8 cellular contexts compared by ENCODE assay signal in genomic region chr1:120850531-120851421, GRCh38. TPM values are rescaled to one million over a fixed set of nuclear protein-coding genes. Genes with fewer than 3 reads are reported as not detected.
A peak's percentile ranks its signal among the peaks of the same experiment; 100 is the strongest.
DNase-seq lines count a peak whose midpoint lies in the region; ATAC-seq and TF ChIP-seq lines count a peak whose summit lies in the region.
"Not testable (repeated sequence)": the region's sequence is repeated elsewhere in the genome, so short reads cannot be mapped to it uniquely, and the experiment has no call there.

No MANE protein-coding gene starts in this region.

- not testable (repeated sequence) for H2BK12ac ChIP-seq in trophoblast cell (ENCODE audit: low read length)

- not testable (repeated sequence) for H3K27me3 ChIP-seq in trophoblast cell (ENCODE audit: insufficient read depth, low read length)

- not testable (repeated sequence) for H3K36me3 ChIP-seq in trophoblast cell (ENCODE audit: control insufficient read depth in 1 of 2, insufficient read depth in 2 of 2, low read length in 2 of 2)

- H3K9me3 ChIP-seq in trophoblast cell (ENCODE audit: insufficient read depth, low read depth, low read length), result not testable (repeated sequence)

- DNase-seq in GM12864 (ENCODE audit: low read depth), result peak; percentile 94
- DNase-seq in NCI-H1930 (lab: John Stamatoyannopoulos, UW), result peak; percentile 47 to 54
- DNase-seq in activated naive CD8-positive, alpha-beta T cell treated with anti-CD3 and anti-CD28 coated beads for 36 hours, result peak; percentile 86
- not testable (repeated sequence) for DNase-seq in Right ventricle myocardium superior
- peak; percentile 67 to 82 for DNase-seq in trophoblast cell

- no CpG with 5 or more reads among the region's 50 CpGs for WGBS in trophoblast cell (ENCODE audit: extremely low coverage, insufficient coverage, insufficient read length)

- not testable (repeated sequence) for H3K36me3 Mint-ChIP-seq in T-helper 1 cell treated with Interleukin-12 subunit alpha and Interleukin-12 subunit beta and Interleukin-4 antibody, amounts not matched to agents 30 μg/mL and 1 μg/mL, for 36 hours (ENCODE audit: low read depth); activated naive CD8-positive, alpha-beta T cell treated with anti-CD3 and anti-CD28 coated beads for 36 hours

- not testable (repeated sequence) for H4K12ac ChIP-seq in trophoblast cell (ENCODE audit: low read depth, low read length)

- H3K4me1 Mint-ChIP-seq in T-helper 1 cell treated with Interleukin-12 subunit alpha and Interleukin-12 subunit beta and Interleukin-4 antibody, amounts not matched to agents 30 μg/mL and 1 μg/mL, for 36 hours (ENCODE audit: low read depth), result not testable (repeated sequence)
- peaks cover 21% of the 10 kb centered on the region for H3K4me1 Mint-ChIP-seq in activated naive CD8-positive, alpha-beta T cell treated with anti-CD3 and anti-CD28 coated beads for 36 hours

- not testable (repeated sequence) for H2BK120ac ChIP-seq in trophoblast cell (ENCODE audit: insufficient read depth, low read length, poor library complexity)

- H2AFZ ChIP-seq in trophoblast cell (ENCODE audit: insufficient read depth, low read length, poor library complexity), result not testable (repeated sequence)

- H3K14ac ChIP-seq in trophoblast cell (ENCODE audit: low read length), result not testable (repeated sequence)

- ATAC-seq in HG02870 (IDR thresholded peaks at IDR 0.05; ENCODE audit: unreplicated experiment) (peak; percentile 88), Right ventricle myocardium superior (ENCODE audit: poor library complexity) (peak; percentile 25)

- H3K4me1 ChIP-seq in trophoblast cell (ENCODE audit: control insufficient read depth in 1 of 2, insufficient read depth in 2 of 2, low read length in 2 of 2), result not testable (repeated sequence)

- not testable (repeated sequence) for H3K9ac ChIP-seq in trophoblast cell (ENCODE audit: low read length)

- H3K27ac ChIP-seq in trophoblast cell (ENCODE audit: low read depth, low read length), result not testable (repeated sequence)
- peak overlapping the region; percentile 36 for H3K27ac ChIP-seq in temporal lobe (ENCODE audit: low read depth, low read length)

- peak overlapping the region; percentile 94 for H3K27ac Mint-ChIP-seq in T-helper 1 cell treated with Interleukin-12 subunit alpha and Interleukin-12 subunit beta and Interleukin-4 antibody, amounts not matched to agents 30 μg/mL and 1 μg/mL, for 36 hours
- peak overlapping the region; percentile 99 for H3K27ac Mint-ChIP-seq in activated naive CD8-positive, alpha-beta T cell treated with anti-CD3 and anti-CD28 coated beads for 36 hours

- H3K23ac ChIP-seq in trophoblast cell (ENCODE audit: low read length), result not testable (repeated sequence)

- H4K8ac ChIP-seq in trophoblast cell (ENCODE audit: low read depth, low read length), result peak overlapping the region; percentile 54

- peak overlapping the region; percentile 56 for H2BK5ac ChIP-seq in trophoblast cell (ENCODE audit: low read depth, low read length, poor library complexity)

- not testable (repeated sequence) for H2AK5ac ChIP-seq in trophoblast cell (ENCODE audit: low read length)

- H3K4me2 ChIP-seq in trophoblast cell (ENCODE audit: low read length), result not testable (repeated sequence)

- not testable (repeated sequence) for H3K79me1 ChIP-seq in trophoblast cell (ENCODE audit: low read length)

- intact Hi-C loops in Right ventricle myocardium superior (cut with DNase I), result not testable (repeated sequence)

- H3K4me3 Mint-ChIP-seq in T-helper 1 cell treated with Interleukin-12 subunit alpha and Interleukin-12 subunit beta and Interleukin-4 antibody, amounts not matched to agents 30 μg/mL and 1 μg/mL, for 36 hours, result peak overlapping the region; percentile 80
- peak overlapping the region; percentile 77 for H3K4me3 Mint-ChIP-seq in activated naive CD8-positive, alpha-beta T cell treated with anti-CD3 and anti-CD28 coated beads for 36 hours

- not testable (repeated sequence) for H3K18ac ChIP-seq in trophoblast cell (ENCODE audit: low read length)

- H3K9me3 Mint-ChIP-seq in T-helper 1 cell treated with Interleukin-12 subunit alpha and Interleukin-12 subunit beta and Interleukin-4 antibody, amounts not matched to agents 30 μg/mL and 1 μg/mL, for 36 hours; activated naive CD8-positive, alpha-beta T cell treated with anti-CD3 and anti-CD28 coated beads for 36 hours: not testable (repeated sequence)

- peak overlapping the region; percentile 31 for H3K4me3 ChIP-seq in GM12864 (ENCODE audit: low read depth, low read length)
- not testable (repeated sequence) for H3K4me3 ChIP-seq in trophoblast cell (ENCODE audit: low read depth, low read length)

- TF ChIP-seq CTCF in GM12864 (IDR thresholded peaks at IDR 0.05; ENCODE audit: low read depth, low read length, missing control alignments), result not testable (repeated sequence)

- not testable (repeated sequence) for H4K91ac ChIP-seq in trophoblast cell (ENCODE audit: low read depth, low read length)

- H3K4ac ChIP-seq in trophoblast cell (ENCODE audit: low read depth, low read length), result not testable (repeated sequence)

- not testable (repeated sequence) for H3K79me2 ChIP-seq in trophoblast cell (ENCODE audit: control insufficient read depth, insufficient read depth, low read length, poor library complexity)

- not testable (repeated sequence) for H3K27me3 Mint-ChIP-seq in T-helper 1 cell treated with Interleukin-12 subunit alpha and Interleukin-12 subunit beta and Interleukin-4 antibody, amounts not matched to agents 30 μg/mL and 1 μg/mL, for 36 hours (ENCODE audit: low read depth); activated naive CD8-positive, alpha-beta T cell treated with anti-CD3 and anti-CD28 coated beads for 36 hours

RNA-seq across cellular contexts. Expression of gene PPIAL4A, which starts 38.8 kb away (rescaled TPM):
- not detected for total RNA-seq in activated naive CD8-positive, alpha-beta T cell treated with anti-CD3 and anti-CD28 coated beads for 36 hours
- total RNA-seq in Right ventricle myocardium superior (not detected), temporal lobe (not detected)
- polyA plus RNA-seq in trophoblast cell (2013), result not detected in 2 replicates
